24 cellular contexts compared by ENCODE assay signal in genomic region chr1:227921461-227922185, GRCh38.
"Had no signal": no experiment of that assay in that cellular context is flagged by ENCODE, and none has a peak within 500 bp of the region (broad histone marks: within the 10 kb centered on the region; RNA-seq: fewer than 3 reads in every experiment).

No MANE protein-coding gene starts in this region.

- H3K36me3 Mint-ChIP-seq: natural killer cell treated with Interleukin-12 subunit alpha and Interleukin-12 subunit beta and Interleukin-15 and Interleukin-18, amount 100 ng/mL, for 72 hours had no signal

- H3K27ac ChIP-seq: epithelial cell of prostate, esophagus muscularis mucosa, gastroesophageal sphincter, hepatocyte, parathyroid adenoma, prostate gland, sigmoid colon, skin epidermis, tibial artery, upper lobe of right lung, vagina had no signal

- H3K27me3 ChIP-seq: esophagus muscularis mucosa, gastroesophageal sphincter, hepatocyte, neural progenitor cell, sigmoid colon, tibial artery, upper lobe of right lung, vagina had no signal

- H3K9me3 ChIP-seq: esophagus muscularis mucosa, gastroesophageal sphincter, prostate gland, sigmoid colon, tibial artery, upper lobe of right lung, vagina had no signal

- H3K4me3 ChIP-seq: esophagus muscularis mucosa, gastroesophageal sphincter, hepatocyte, lung, prostate gland, sigmoid colon, skin epidermis, tibial artery, upper lobe of right lung, vagina had no signal

- H3K4me3 Mint-ChIP-seq: dendritic cell treated with granulocyte-macrophage colony-stimulating factor and Interleukin-4, amounts not matched to agents 40 ng/mL and 50 ng/mL, for 4 days; effector memory CD8-positive, alpha-beta T cell; natural killer cell treated with Interleukin-12 subunit alpha and Interleukin-12 subunit beta and Interleukin-15 and Interleukin-18, amount 100 ng/mL, for 72 hours; neural progenitor cell had no signal

- H3K27ac Mint-ChIP-seq: dendritic cell treated with granulocyte-macrophage colony-stimulating factor and Interleukin-4, amounts not matched to agents 40 ng/mL and 50 ng/mL, for 4 days; effector memory CD8-positive, alpha-beta T cell; natural killer cell treated with Interleukin-12 subunit alpha and Interleukin-12 subunit beta and Interleukin-15 and Interleukin-18, amount 100 ng/mL, for 72 hours had no signal

- H3K4me1 ChIP-seq: parathyroid adenoma, prostate gland, upper lobe of right lung had no signal

- H3K9me3 Mint-ChIP-seq: dendritic cell treated with granulocyte-macrophage colony-stimulating factor and Interleukin-4, amounts not matched to agents 40 ng/mL and 50 ng/mL, for 4 days; effector memory CD8-positive, alpha-beta T cell; natural killer cell treated with Interleukin-12 subunit alpha and Interleukin-12 subunit beta and Interleukin-15 and Interleukin-18, amount 100 ng/mL, for 72 hours; neural progenitor cell had no signal

- ATAC-seq: effector memory CD8-positive, alpha-beta T cell; gastroesophageal sphincter; left lobe of liver; upper lobe of right lung had no signal

- H3K36me3 ChIP-seq: neural progenitor cell, prostate gland, upper lobe of right lung had no signal

- DNase-seq: effector memory CD8-positive, alpha-beta T cell; kidney glomerular epithelial cell; mesenchymal stem cell; midbrain; occipital lobe; sigmoid colon; stimulated activated CD4-positive, alpha-beta T cell treated with anti-CD3 and anti-CD28 coated beads, Interleukin-2, amount 100 ng/mL, for 24 hours; stimulated activated CD4-positive, alpha-beta T cell treated with anti-CD3 and anti-CD28 coated beads, Interleukin-4, amount 100 ng/mL, for 4 hours; stimulated activated naive CD4-positive, alpha-beta T cell treated with Interleukin-2 at 50 U/mL for 16 hours; tibial artery; upper lobe of right lung had no signal

- H3K27me3 Mint-ChIP-seq: dendritic cell treated with granulocyte-macrophage colony-stimulating factor and Interleukin-4, amounts not matched to agents 40 ng/mL and 50 ng/mL, for 4 days; effector memory CD8-positive, alpha-beta T cell had no signal
